25 cellular contexts compared by ENCODE assay signal in genomic region chr18:13335903-13336302, GRCh38.
"Had no signal": no experiment of that assay in that cellular context is flagged by ENCODE, and none has a peak within 500 bp of the region (broad histone marks: within the 10 kb centered on the region; RNA-seq: fewer than 3 reads in every experiment).

No MANE protein-coding gene starts in this region.

- H3K27ac ChIP-seq: brain microvascular endothelial cell, cardiac muscle cell, SK-N-MC, WERI-Rb-1 had no signal

- H3K9me3 ChIP-seq: MG63 had no signal

- H3K36me3 ChIP-seq: brain microvascular endothelial cell, cardiac muscle cell, MG63, WERI-Rb-1 had no signal

- H3K27me3 ChIP-seq: brain microvascular endothelial cell, cardiac muscle cell had no signal

- H3K27ac Mint-ChIP-seq: activated CD8-positive, alpha-beta T cell treated with anti-CD3 and anti-CD28 coated beads, Interleukin-2, amount 10 ng/mL, durations not matched to agents 7 days and 5 days; activated naive CD8-positive, alpha-beta T cell treated with anti-CD3 and anti-CD28 coated beads for 36 hours had no signal

- H3K4me3 Mint-ChIP-seq: activated CD8-positive, alpha-beta T cell treated with anti-CD3 and anti-CD28 coated beads, Interleukin-2, amount 10 ng/mL, durations not matched to agents 7 days and 5 days; activated naive CD8-positive, alpha-beta T cell treated with anti-CD3 and anti-CD28 coated beads for 36 hours had no signal

- H3K4me3 ChIP-seq: cardiac muscle cell, MG63, SK-N-MC had no signal

- H3K27me3 Mint-ChIP-seq: activated naive CD8-positive, alpha-beta T cell treated with anti-CD3 and anti-CD28 coated beads for 36 hours had no signal

- ATAC-seq: activated CD4-positive, CD25-positive, alpha-beta regulatory T cell treated with anti-CD3 and anti-CD28 coated beads, Interleukin-2, amount 50 U/mL, for 24 hours; activated CD8-positive, alpha-beta T cell treated with anti-CD3 and anti-CD28 coated beads, Interleukin-2, amount 10 ng/mL, durations not matched to agents 7 days and 5 days had no signal

- DNase-seq: activated CD4-positive, alpha-beta T cell treated with anti-CD3 and anti-CD28 coated beads for 4 hours; activated CD4-positive, alpha-beta T cell treated with anti-CD3 and anti-CD28 coated beads, Interleukin-2, amount 50 U/mL, for 4 hours; activated CD8-positive, alpha-beta memory T cell treated with anti-CD3 and anti-CD28 coated beads, Interleukin-2, amount 50 U/mL, for 48 hours; activated CD8-positive, alpha-beta T cell treated with anti-CD3 and anti-CD28 coated beads, Interleukin-2, amount 10 ng/mL, durations not matched to agents 7 days and 5 days; activated effector memory CD4-positive, alpha-beta T cell treated with anti-CD3 and anti-CD28 coated beads, Interleukin-2, amount 50 U/mL, for 16 hours; activated naive CD4-positive, alpha-beta T cell treated with Interleukin-2 at 50 U/mL for 16 hours; activated naive CD8-positive, alpha-beta T cell treated with anti-CD3 and anti-CD28 coated beads for 36 hours; activated T-cell treated with anti-CD3 and anti-CD28 coated beads, Interleukin-2, amount 50 U/mL, for 1 hour; brain microvascular endothelial cell; MG63; MV-4-11; NCI-H1105; NCI-H1436; NCI-H1694 treated with DMSO at 0.1 percent for 48 hours; NCI-H2029 treated with DMSO at 0.1 percent for 48 hours; NCI-H345; NCI-H510A; NCI-H526 treated with DMSO at 0.1 percent for 48 hours; NCI-H82; SIG-M5; T-helper 1 cell; WERI-Rb-1 had no signal
